In genomic region chr5:36239370-36240293, GRCh38 we compare ENCODE assay signal across 10 cellular contexts. TPM values are rescaled to one million over a fixed set of nuclear protein-coding genes. Genes with fewer than 3 reads are reported as not detected.
A peak's percentile ranks its signal among the peaks of the same experiment; 100 is the strongest.
DNase-seq lines count a peak whose midpoint lies in the region; ATAC-seq and TF ChIP-seq lines count a peak whose summit lies in the region.
"Had no signal": no experiment of that assay in that cellular context is flagged by ENCODE, and none has a peak within 500 bp of the region (broad histone marks: within the 10 kb centered on the region; RNA-seq: fewer than 3 reads in every experiment).

No MANE protein-coding gene starts in this region.

- TF ChIP-seq CTCF in GM23338 (conservative IDR thresholded peaks at IDR 0.05; ENCODE audit: low read depth in 2 of 2) (no peak), RWPE2 (IDR thresholded peaks at IDR 0.05; ENCODE audit: poor library complexity, severe bottlenecking) (no peak), fibroblast of mammary gland (conservative IDR thresholded peaks at IDR 0.05; ENCODE audit: control insufficient read depth, insufficient read depth, low read depth, low read length) (no peak), gastrocnemius medialis (IDR thresholded peaks at IDR 0.05 in 4 of 5, conservative IDR thresholded peaks at IDR 0.05 in 1 of 5) (no peak)

- no peaks in the 10 kb centered on the region for H3K9me3 ChIP-seq in RWPE2 (ENCODE audit: severe bottlenecking)
- H3K9me3 ChIP-seq in gastrocnemius medialis, result no peaks in the 10 kb centered on the region

- peaks cover 13% of the 10 kb centered on the region; the same call in 2 of the 3 replicates for H3K9me3 Mint-ChIP-seq in GM23338

- in situ Hi-C loops in gastrocnemius medialis (cut with MboI; ENCODE audit: low sequenced_read_pairs in 4 of 4), result loop anchor here in 1 of 4 donors (25.0 kb wide), 1 partner anchor 648 kb away; the partner anchor contains the start of gene NIPBL

- H3K4me2 ChIP-seq in GM23338, result peak overlapping the region; percentile 87

- H3K9me2 ChIP-seq in GM23338 (ENCODE audit: insufficient read depth), result no peaks in the 10 kb centered on the region; the same call in 1 of the 2 replicates

- no peak for TF ChIP-seq POLR2A in gastrocnemius medialis (IDR thresholded peaks at IDR 0.05)

- H3K36me3 Mint-ChIP-seq in GM23338 (ENCODE audit: low read depth), result peaks cover 10% of the 10 kb centered on the region; the same call in 2 of the 3 replicates

- H3K4me3 ChIP-seq in GM23338, result no peak overlapping the region
- no peak overlapping the region for H3K4me3 ChIP-seq in RWPE2 (ENCODE audit: severe bottlenecking)
- H3K4me3 ChIP-seq in fibroblast of mammary gland (ENCODE audit: control insufficient read depth, low read depth, low read length), result peak overlapping the region; percentile 71
- peak overlapping the region; percentile 86 to 99 (median 95) for H3K4me3 ChIP-seq in gastrocnemius medialis

- intact Hi-C loops in gastrocnemius medialis (cut with DNase I; ENCODE audit: low total_unique reads), result loop anchor here (2.0 to 10.0 kb wide), 4 partner anchors 87 to 453 kb away; partner anchors contain the start of gene SKP2

- DNase-seq in GM23338 (ENCODE audit: low spot score) (no peak), RWPE2 (ENCODE audit: low spot score) (no peak), fibroblast of mammary gland (ENCODE audit: low read depth) (no peak), gastrocnemius medialis (no peak), midbrain (lab: John Stamatoyannopoulos, UW) (no peak), AG08395 (ENCODE audit: low spot score) (no peak)
- no peak for DNase-seq in stimulated activated CD4-positive, alpha-beta T cell treated with anti-CD3 and anti-CD28 coated beads, Interleukin-1b, Interleukin-23, amount 100 ng/mL, for 48 hours
- DNase-seq: NCI-H2227 treated with DMSO at 0.1 percent for 48 hours; stimulated activated CD4-positive, alpha-beta T cell treated with anti-CD3 and anti-CD28 coated beads, Interleukin-2, amount 100 ng/mL, for 24 hours had no signal

- H3F3A ChIP-seq in GM23338 (replicated peaks; ENCODE audit: low read depth), result no peaks in the 10 kb centered on the region

- no peak overlapping the region for H2AFZ ChIP-seq in GM23338

- no peak for ATAC-seq in GM23338
- ATAC-seq in RWPE2 (ENCODE audit: low read depth), result no peak
- no peak for ATAC-seq in gastrocnemius medialis
- no peak for ATAC-seq in GM18502 (IDR thresholded peaks at IDR 0.05; ENCODE audit: poor library complexity, unreplicated experiment)

- H3K27me3 Mint-ChIP-seq in GM23338 (ENCODE audit: insufficient read depth, low read depth, poor library complexity), result peaks cover 17% of the 10 kb centered on the region

- peak overlapping the region; percentile 78 for H3K4me3 Mint-ChIP-seq in GM23338

- peaks cover 20% of the 10 kb centered on the region for H3K27me3 ChIP-seq in GM23338 (ENCODE audit: insufficient read depth)
- no peaks in the 10 kb centered on the region for H3K27me3 ChIP-seq in RWPE2 (ENCODE audit: insufficient read depth, poor library complexity, severe bottlenecking)
- no peaks in the 10 kb centered on the region for H3K27me3 ChIP-seq in gastrocnemius medialis

- H3K4me1 Mint-ChIP-seq in GM23338, result peaks cover 20% of the 10 kb centered on the region

- no peak overlapping the region for H3K27ac Mint-ChIP-seq in GM23338

- H3K4me1 ChIP-seq in GM23338 (ENCODE audit: insufficient read depth) (peaks cover 11% of the 10 kb centered on the region), RWPE2 (ENCODE audit: insufficient read depth, poor library complexity, severe bottlenecking) (peaks cover 25% of the 10 kb centered on the region), gastrocnemius medialis (peaks cover 45 to 56% of the 10 kb centered on the region in 2 donors)

- no peaks in the 10 kb centered on the region; the same call in 1 of the 2 replicates for H3K79me2 ChIP-seq in GM23338 (replicated peaks; ENCODE audit: insufficient read depth)

- H4K20me1 ChIP-seq in GM23338 (replicated peaks; ENCODE audit: insufficient read depth), result no peaks in the 10 kb centered on the region

- H3K36me3 ChIP-seq in GM23338 (ENCODE audit: insufficient read depth) (no peaks in the 10 kb centered on the region), RWPE2 (ENCODE audit: low read depth) (no peaks in the 10 kb centered on the region), gastrocnemius medialis (no peaks in the 10 kb centered on the region)

- no peak overlapping the region for H3K27ac ChIP-seq in GM23338 (ENCODE audit: low read depth)
- peak overlapping the region; percentile 69 for H3K27ac ChIP-seq in RWPE2 (ENCODE audit: poor library complexity, severe bottlenecking)
- peak overlapping the region; percentile 96 to 99 (median 98) for H3K27ac ChIP-seq in gastrocnemius medialis

TF ChIP-seq in GM23338, 12 proteins besides CTCF, POLR2A, EP300 and RAD21:
- no peak for TF ChIP-seq STAT1 (IDR thresholded peaks at IDR 0.05; ENCODE audit: unreplicated experiment)
- no peak for TF ChIP-seq ZNF331 (CRISPR knock-in tag; IDR thresholded peaks at IDR 0.05; ENCODE audit: low read depth)
- TF ChIP-seq POLR2AphosphoS5 (IDR thresholded peaks at IDR 0.05; ENCODE audit: low read depth), result no peak

RNA-seq across cellular contexts. Expression of gene NADK2, which starts 2.1 kb away (rescaled TPM):
- 11.8 and 16.0 TPM in 2 replicates for total RNA-seq in GM23338 (2014; rRNA removed; shearing (Covaris generic))
- 4.5 and 4.6 TPM in 2 replicates for polyA plus RNA-seq in GM23338 (2016; fragmentation: Nextera tagmentation; extraction: Ambion mirVana)
- 10 to 100 TPM; 23.6 to 34.4 (median 27.8) TPM for total RNA-seq in gastrocnemius medialis

Comparison
In these comparisons a context has a peak if more than half of its experiments do, and no peak if none do; other contexts are left out.
1. H3K4me3 ChIP-seq: peak in fibroblast of mammary gland (single experiment) and gastrocnemius medialis (4 of 4); none in GM23338 (single experiment) and RWPE2 (single experiment).